ENCODE assay signal across 8 cellular contexts in genomic region chr2:65033178-65033577, GRCh38. TPM values are rescaled to one million over a fixed set of nuclear protein-coding genes. Genes with fewer than 3 reads are reported as not detected.
A peak's percentile ranks its signal among the peaks of the same experiment; 100 is the strongest.
DNase-seq lines count a peak whose midpoint lies in the region; ATAC-seq and TF ChIP-seq lines count a peak whose summit lies in the region.

No MANE protein-coding gene starts in this region.

- H3K36me3 ChIP-seq in GM23248 (ENCODE audit: low read depth): no peaks in the 10 kb centered on the region
- no peaks in the 10 kb centered on the region for H3K36me3 ChIP-seq in PC-3 (ENCODE audit: low read depth, low read length)
- no peaks in the 10 kb centered on the region for H3K36me3 ChIP-seq in esophagus squamous epithelium
- no peaks in the 10 kb centered on the region for H3K36me3 ChIP-seq in CD8-positive, alpha-beta memory T cell (ENCODE audit: insufficient read depth, low read length)

- WGBS in GM23248 (ENCODE audit: low coverage in 1 of 2, low lambda C conversion rate in 2 of 2, missing lambda C conversion rate in 2 of 2), 2 experiments: 69 to 76% methylated on average over 4 of the region's 4 CpGs
- WGBS in esophagus squamous epithelium, 2 donors: 80 to 86% methylated on average over 4 of the region's 4 CpGs

- H3K9ac ChIP-seq in GM23248: no peak overlapping the region
- H3K9ac ChIP-seq in PC-3 (ENCODE audit: low read length): no peak overlapping the region

- 0 out of 2 replicates have a peak, but pooled peaks have one; percentile 10 for ATAC-seq in PC-3
- no peak for ATAC-seq in HG03457 (IDR thresholded peaks at IDR 0.05; ENCODE audit: unreplicated experiment)

- H3K27me3 ChIP-seq in GM23248 (replicated peaks; ENCODE audit: insufficient read depth): no peaks in the 10 kb centered on the region
- no peaks in the 10 kb centered on the region for H3K27me3 ChIP-seq in PC-3 (ENCODE audit: low read length)
- H3K27me3 ChIP-seq in esophagus squamous epithelium: no peaks in the 10 kb centered on the region
- H3K27me3 ChIP-seq in CD8-positive, alpha-beta memory T cell (ENCODE audit: insufficient read depth, low read length, poor library complexity, severe bottlenecking): no peaks in the 10 kb centered on the region

- no peaks in the 10 kb centered on the region for H3K27me3 Mint-ChIP-seq in Calu3 (ENCODE audit: unreplicated experiment)
- H3K27me3 Mint-ChIP-seq in CD8-positive, alpha-beta memory T cell: no peaks in the 10 kb centered on the region

- H2AFZ ChIP-seq in GM23248 (no peak overlapping the region), PC-3 (ENCODE audit: low read length) (no peak overlapping the region)

- H3K4me1 ChIP-seq in GM23248 (ENCODE audit: insufficient read depth) (no peaks in the 10 kb centered on the region), PC-3 (ENCODE audit: insufficient read depth, low read length) (peaks cover 17% of the 10 kb centered on the region), esophagus squamous epithelium (peaks cover 0 to 4% (median 0%) of the 10 kb centered on the region in 3 donors)
- H3K4me1 ChIP-seq in CD8-positive, alpha-beta memory T cell (ENCODE audit: insufficient read depth, low read length): peaks cover 26% of the 10 kb centered on the region

- CTCF ChIA-PET in Calu3 (lab: Charles Lee) (interaction anchor here (0.7 to 1.0 kb wide), 4 partner anchors 115 to 434 kb away, joined by 3 to 8 read pairs (median 5); no protein-coding TSS in a partner anchor), PC-3 (lab: Charles Lee) (interaction anchor here (1.4 kb wide), 1 partner anchor 115 kb away, joined by 4 read pairs; no protein-coding TSS in a partner anchor)
- CTCF ChIA-PET in CD8-positive, alpha-beta memory T cell (lab: Charles Lee): interaction anchor here (1.1 to 4.6 kb wide), 2 partner anchors 116 to 381 kb away, joined by 5 to 22 read pairs; no protein-coding TSS in a partner anchor

- TF ChIP-seq POLR2A in esophagus squamous epithelium (IDR thresholded peaks at IDR 0.05): no peak

- H3F3A ChIP-seq in GM23248 (ENCODE audit: insufficient read depth) (no peaks in the 10 kb centered on the region), PC-3 (ENCODE audit: low read length, unreplicated experiment) (no peaks in the 10 kb centered on the region)

- H3K9me3 ChIP-seq in GM23248 (ENCODE audit: low read depth): no peaks in the 10 kb centered on the region
- H3K9me3 ChIP-seq in PC-3 (ENCODE audit: low read length): no peaks in the 10 kb centered on the region
- H3K9me3 ChIP-seq in esophagus squamous epithelium: no peaks in the 10 kb centered on the region
- H3K9me3 ChIP-seq in CD8-positive, alpha-beta memory T cell (ENCODE audit: low read length): no peaks in the 10 kb centered on the region

- no peaks in the 10 kb centered on the region for H4K20me1 ChIP-seq in GM23248 (ENCODE audit: insufficient read depth)
- H4K20me1 ChIP-seq in PC-3 (ENCODE audit: low read length): no peaks in the 10 kb centered on the region

- H3K4me1 Mint-ChIP-seq in Calu3 (ENCODE audit: low read depth, unreplicated experiment): peaks cover 8% of the 10 kb centered on the region
- peaks cover 21 to 25% (median 23%) of the 10 kb centered on the region in 3 donors for H3K4me1 Mint-ChIP-seq in CD8-positive, alpha-beta memory T cell

- no peaks in the 10 kb centered on the region for H3K36me3 Mint-ChIP-seq in Calu3 (ENCODE audit: insufficient read depth, unreplicated experiment)
- H3K36me3 Mint-ChIP-seq in CD8-positive, alpha-beta memory T cell: peaks cover 0 to 12% (median 11%) of the 10 kb centered on the region in 3 donors

- intact Hi-C loops in Calu3 (cut with micrococcal nuclease; ENCODE audit: unreplicated experiment) (no loop called here), PC-3 (cut with micrococcal nuclease) (no loop called here), esophagus squamous epithelium (cut with DNase I) (no loop called here)

- DNase-seq in Calu3 (peak; percentile 14), GM23248 (peak; percentile 38), PC-3 (peak; percentile 39), fibroblast of villous mesenchyme (ENCODE audit: low read depth) (peak; percentile 10), esophagus squamous epithelium (lab: John Stamatoyannopoulos, UW) (no peak), SKM-1 treated with dmso at 0.1 percent for 144 hours (lab: John Stamatoyannopoulos, UW; ENCODE audit: unreplicated experiment) (no peak)
- no peak for DNase-seq in CD8-positive, alpha-beta memory T cell

- H3K4me3 Mint-ChIP-seq in Calu3 (ENCODE audit: low read depth, unreplicated experiment): no peak overlapping the region
- peak overlapping the region in 1 of 7 donors; percentile 27 for H3K4me3 Mint-ChIP-seq in CD8-positive, alpha-beta memory T cell

- no peaks in the 10 kb centered on the region for H3K9me2 ChIP-seq in GM23248 (ENCODE audit: insufficient read depth)
- H3K9me2 ChIP-seq in PC-3 (replicated peaks; ENCODE audit: low read length): no peaks in the 10 kb centered on the region

- H3K79me2 ChIP-seq in GM23248 (ENCODE audit: insufficient read depth) (no peaks in the 10 kb centered on the region), PC-3 (ENCODE audit: low read length) (no peaks in the 10 kb centered on the region)

- BruUV-seq in Calu3 (replicated peaks; lab: Mats Ljungman, UMichigan): no TSS peak
- BruUV-seq in PC-3 (replicated peaks; lab: Mats Ljungman, UMichigan): no TSS peak

- no peak overlapping the region for H3K27ac Mint-ChIP-seq in Calu3 (ENCODE audit: unreplicated experiment)
- peak overlapping the region in 1 of 8 donors; percentile 28 for H3K27ac Mint-ChIP-seq in CD8-positive, alpha-beta memory T cell

- in situ Hi-C loops in GM23248 (cut with MboI): loop anchor here (25.0 kb wide), 2 partner anchors 446 to 696 kb away; no protein-coding TSS in a partner anchor

- H3K4me3 ChIP-seq in GM23248 (no peak overlapping the region), PC-3 (ENCODE audit: low read length) (no peak overlapping the region), fibroblast of villous mesenchyme (ENCODE audit: low read depth, low read length) (no peak overlapping the region), esophagus squamous epithelium (no peak overlapping the region)
- no peak overlapping the region for H3K4me3 ChIP-seq in CD8-positive, alpha-beta memory T cell (ENCODE audit: low read length)

- H3K4me2 ChIP-seq in GM23248 (ENCODE audit: unreplicated experiment) (no peak overlapping the region), PC-3 (ENCODE audit: low read length) (no peak overlapping the region)

- H3K27ac ChIP-seq in GM23248 (no peak overlapping the region), PC-3 (ENCODE audit: low read length) (no peak overlapping the region), esophagus squamous epithelium (no peak overlapping the region)
- no peak overlapping the region for H3K27ac ChIP-seq in CD8-positive, alpha-beta memory T cell (ENCODE audit: low read depth, low read length)

- H3K9me3 Mint-ChIP-seq in Calu3 (ENCODE audit: low read depth, unreplicated experiment): no peaks in the 10 kb centered on the region
- H3K9me3 Mint-ChIP-seq in CD8-positive, alpha-beta memory T cell: no peaks in the 10 kb centered on the region

- TF ChIP-seq CTCF in Calu3 (IDR thresholded peaks at IDR 0.05; ENCODE audit: unreplicated experiment) (no peak), PC-3 (conservative IDR thresholded peaks at IDR 0.05; ENCODE audit: low read depth, low read length) (peak; percentile 49), fibroblast of villous mesenchyme (IDR thresholded peaks at IDR 0.05; ENCODE audit: insufficient read depth, low read depth, low read length) (peak; percentile 12), esophagus squamous epithelium (IDR thresholded peaks at IDR 0.05) (no peak)

- POLR2A ChIA-PET in PC-3 (lab: Charles Lee; ENCODE audit: unreplicated experiment): no interaction called here
- POLR2A ChIA-PET in CD8-positive, alpha-beta memory T cell (lab: Charles Lee): interaction anchor here (0.6 to 0.7 kb wide), 3 partner anchors 115 to 862 kb away, joined by 3 read pairs; no protein-coding TSS in a partner anchor

RNA-seq across cellular contexts. Expression of gene CEP68, which starts 23.0 kb away (rescaled TPM):
- total RNA-seq in Calu3 (2022): 9.6 and 10.0 TPM in 2 replicates
- 5.1 and 7.3 TPM in 2 replicates for total RNA-seq in GM23248 (2014; rRNA removed; shearing (Covaris generic))
- polyA plus RNA-seq in GM23248 (2016; fragmentation: Nextera tagmentation; extraction: Ambion mirVana): 7.9 and 10.7 TPM in 2 replicates
- 3.4 and 7.0 TPM in 2 replicates for total RNA-seq in PC-3 (2014; rRNA removed)
- total RNA-seq in fibroblast of villous mesenchyme: 8.1 and 9.9 TPM in 2 replicates
- total RNA-seq in esophagus squamous epithelium: 10 to 100 TPM in 2 of 4 donors, 1 to 10 TPM in 2; 3.9 to 17.4 (median 8.6) TPM
- total RNA-seq in CD8-positive, alpha-beta memory T cell: 1 to 10 TPM; 7.2 to 7.4 TPM
- 24.7 TPM for polyA plus RNA-seq in CD8-positive, alpha-beta memory T cell

RNA-seq across cellular contexts. Expression of gene SLC1A4, which starts 44.0 kb away (rescaled TPM):
- total RNA-seq in Calu3 (2022): 15.4 and 22.9 TPM in 2 replicates
- 51.9 and 62.3 TPM in 2 replicates for total RNA-seq in GM23248 (2014; rRNA removed; shearing (Covaris generic))
- 25.6 and 27.4 TPM in 2 replicates for polyA plus RNA-seq in GM23248 (2016; fragmentation: Nextera tagmentation; extraction: Ambion mirVana)
- total RNA-seq in PC-3 (2014; rRNA removed): 8.2 and 9.1 TPM in 2 replicates
- 7.8 and 11.3 TPM in 2 replicates for total RNA-seq in fibroblast of villous mesenchyme
- 10 to 100 TPM; 12.8 to 28.1 (median 14.3) TPM for total RNA-seq in esophagus squamous epithelium
- 10 to 100 TPM; 21.2 to 21.3 TPM for total RNA-seq in CD8-positive, alpha-beta memory T cell
- 1.9 TPM for polyA plus RNA-seq in CD8-positive, alpha-beta memory T cell

Comparison
In these comparisons a context has a peak if more than half of its experiments do, and no peak if none do; other contexts are left out.
1. DNase-seq: peak in Calu3 (single experiment), GM23248 (single experiment), PC-3 (single experiment) and fibroblast of villous mesenchyme (single experiment); none in esophagus squamous epithelium (single experiment), CD8-positive, alpha-beta memory T cell (0 of 5) and SKM-1 treated with dmso at 0.1 percent for 144 hours (single experiment).
2. CTCF ChIP-seq: peak in PC-3 (single experiment) and fibroblast of villous mesenchyme (single experiment); none in Calu3 (single experiment) and esophagus squamous epithelium (0 of 6).